1 cellular context compared by ENCODE assay signal in the genomic region with DNA sequence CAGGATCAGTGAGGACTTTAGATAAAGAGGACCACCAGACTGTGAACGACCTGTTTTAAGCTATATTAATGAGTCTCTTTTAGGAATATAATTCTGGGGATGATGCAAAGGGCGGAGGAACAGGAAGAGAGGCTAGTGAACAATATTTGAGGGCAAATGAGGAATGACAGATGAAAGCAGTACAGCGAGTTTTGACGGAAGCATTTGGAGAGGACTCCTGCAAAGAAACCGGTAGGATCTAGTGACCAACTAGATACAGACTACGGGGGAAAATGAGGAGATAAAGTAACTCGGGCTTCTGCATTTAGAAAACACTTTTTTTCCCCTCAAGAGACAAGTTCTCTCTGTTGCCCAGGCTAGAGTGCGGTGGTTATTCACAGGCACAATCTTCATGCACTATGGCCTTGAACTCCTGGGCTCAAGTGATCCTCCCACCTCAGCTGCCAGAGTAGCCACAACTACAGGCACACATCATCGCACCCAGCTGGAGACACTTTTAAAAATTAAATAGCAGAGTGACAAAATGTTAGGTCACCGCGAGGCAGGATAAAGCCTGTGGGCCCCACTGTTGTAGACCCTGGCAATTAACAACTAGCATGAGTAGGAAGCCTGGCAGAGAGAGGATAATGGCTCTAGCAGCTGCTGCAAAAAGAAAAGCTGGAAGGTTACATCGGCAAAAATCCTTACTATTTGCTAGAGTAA.
TF ChIP-seq lines count a peak whose summit lies in the region.

No MANE protein-coding gene starts in this region.

TF ChIP-seq in IMR-90, 13 proteins besides CTCF, POLR2A, EP300 and RAD21:
- TF ChIP-seq CEBPB (IDR thresholded peaks at IDR 0.05; ENCODE audit: low read depth, low read length) = no peak
- no peak for TF ChIP-seq MXI1 (IDR thresholded peaks at IDR 0.05; ENCODE audit: borderline replicate concordance, low read depth, low read length)
- no peak for TF ChIP-seq MAZ (IDR thresholded peaks at IDR 0.05; ENCODE audit: borderline replicate concordance, low read depth, low read length)
- no peak for TF ChIP-seq CHD1 (IDR thresholded peaks at IDR 0.05; ENCODE audit: low read depth, low read length)
